Comparison of ENCODE assay signal across 8 cellular contexts in genomic region chr1:9196129-9197040, GRCh38. TPM values are rescaled to one million over a fixed set of nuclear protein-coding genes. Genes with fewer than 3 reads are reported as not detected.
DNase-seq lines count a peak whose midpoint lies in the region; ATAC-seq and TF ChIP-seq lines count a peak whose summit lies in the region.

No MANE protein-coding gene starts in this region.

- no peaks in the 10 kb centered on the region for H3K79me2 ChIP-seq in H9 (ENCODE audit: insufficient read depth, low read length)

- H2BK120ac ChIP-seq in H9 (ENCODE audit: low read depth, low read length, poor library complexity, severe bottlenecking): no peak overlapping the region

- ATAC-seq in effector memory CD8-positive, alpha-beta T cell (replicated peaks): peak; percentile 45

- peaks cover 9% of the 10 kb centered on the region for H3K23me2 ChIP-seq in H9 (ENCODE audit: insufficient read length, low read depth, low read length, poor library complexity, severe bottlenecking)

- H3K18ac ChIP-seq in H9 (ENCODE audit: insufficient read length, low read depth, low read length): no peak overlapping the region

- no peak overlapping the region for H2BK20ac ChIP-seq in H9 (ENCODE audit: low read depth, low read length, poor library complexity, severe bottlenecking)

- H3K27me3 ChIP-seq in H9 (ENCODE audit: insufficient read depth, low read length): peaks cover 40% of the 10 kb centered on the region; the same call in 1 of the 2 replicates

- TF ChIP-seq CTCF in H9 (conservative IDR thresholded peaks at IDR 0.05) (peak; percentile 81), mesothelial cell of epicardium (IDR thresholded peaks at IDR 0.05; ENCODE audit: unreplicated experiment) (peak; percentile 59)

- H4K20me1 ChIP-seq in H9 (ENCODE audit: control insufficient read depth, insufficient read depth, insufficient read length): no peaks in the 10 kb centered on the region

- no peak overlapping the region for H2BK5ac ChIP-seq in H9 (ENCODE audit: insufficient read length, low read length)

- H2AK5ac ChIP-seq in H9 (ENCODE audit: insufficient read length, low read length): no peak overlapping the region

- no peak overlapping the region for H2AFZ ChIP-seq in H9 (ENCODE audit: low read length)

- no peaks in the 10 kb centered on the region for H3K4me1 ChIP-seq in H9 (ENCODE audit: insufficient read depth, low read length)

- H3K4me1 Mint-ChIP-seq in H9 (peaks cover 13 to 33% of the 10 kb centered on the region in 2 experiments), mesothelial cell of epicardium (peaks cover 15% of the 10 kb centered on the region)
- peaks cover 9 to 14% of the 10 kb centered on the region in 2 donors for H3K4me1 Mint-ChIP-seq in effector memory CD8-positive, alpha-beta T cell (ENCODE audit: low read depth in 2 of 2)

- H3K9me3 ChIP-seq in H9 (ENCODE audit: control insufficient read depth, low read depth, low read length): no peaks in the 10 kb centered on the region

- H3K23ac ChIP-seq in H9 (ENCODE audit: insufficient read length, low read depth, low read length): no peak overlapping the region

- H3K4me3 Mint-ChIP-seq in H9 (no peak overlapping the region; a peak in 1 of 5 replicates), mesothelial cell of epicardium (no peak overlapping the region)
- no peak overlapping the region for H3K4me3 Mint-ChIP-seq in effector memory CD8-positive, alpha-beta T cell

- no peak overlapping the region for H3K27ac ChIP-seq in H9 (ENCODE audit: insufficient read length, low read depth, low read length)

- H2BK15ac ChIP-seq in H9 (ENCODE audit: low read depth, low read length): no peak overlapping the region

- H3K9me3 Mint-ChIP-seq in H9 (no peaks in the 10 kb centered on the region), mesothelial cell of epicardium (no peaks in the 10 kb centered on the region)
- H3K9me3 Mint-ChIP-seq in effector memory CD8-positive, alpha-beta T cell: no peaks in the 10 kb centered on the region

- no peak overlapping the region for H3K14ac ChIP-seq in H9 (ENCODE audit: insufficient read depth, low read length)

- H3K27ac Mint-ChIP-seq in H9 (no peak overlapping the region), mesothelial cell of epicardium (no peak overlapping the region)
- H3K27ac Mint-ChIP-seq in effector memory CD8-positive, alpha-beta T cell: no peak overlapping the region

- H3K9ac ChIP-seq in H9 (ENCODE audit: extremely low read depth, insufficient read length, low read length): no peak overlapping the region

- WGBS in H9 (ENCODE audit: extremely low coverage, insufficient read length, low lambda C conversion rate): no CpG with 5 or more reads among the region's 31 CpGs

- H3K79me1 ChIP-seq in H9 (ENCODE audit: insufficient read depth, low read depth, low read length, poor library complexity, severe bottlenecking): no peaks in the 10 kb centered on the region

- H3T11ph ChIP-seq in H9 (ENCODE audit: low read length): no peak overlapping the region

- no peak overlapping the region for H3K4me2 ChIP-seq in H9 (ENCODE audit: insufficient read depth, insufficient read length, low read length)

- H4K8ac ChIP-seq in H9 (replicated peaks; ENCODE audit: insufficient read length, low read depth, low read length): no peak overlapping the region

- no peak overlapping the region for H3K56ac ChIP-seq in H9 (ENCODE audit: insufficient read length, low read depth, low read length)

- DNase-seq in COLO829 (ENCODE audit: low spot score): peak; percentile 17
- peak; percentile 67 for DNase-seq in H9
- DNase-seq in NCI-H2227 treated with DMSO at 0.1 percent for 48 hours (lab: John Stamatoyannopoulos, UW): peak; percentile 49
- DNase-seq in activated CD4-positive, alpha-beta T cell treated with anti-CD3 and anti-CD28 coated beads, Interleukin-2, amount 50 U/mL, for 4 hours: peak; percentile 46 to 55
- peak; percentile 31 to 48 (median 42) for DNase-seq in effector memory CD8-positive, alpha-beta T cell
- peak in 1 of 2 experiments; percentile 71 for DNase-seq in mesothelial cell of epicardium (ENCODE audit: low spot score in 2 of 2, unreplicated experiment in 2 of 2)
- peak; percentile 17 to 26 for DNase-seq in stimulated activated CD8-positive, alpha-beta memory T cell treated with anti-CD3 and anti-CD28 coated beads, Interleukin-2, amount 100 ng/mL, for 1 hour (ENCODE audit: low read depth in 2 of 2)
- no peak for DNase-seq in NCI-H2107 treated with DMSO at 0.1 percent for 48 hours (lab: John Stamatoyannopoulos, UW; ENCODE audit: unreplicated experiment)

- H3K27me3 Mint-ChIP-seq in H9 (ENCODE audit: low read depth) (peaks cover 55% of the 10 kb centered on the region), mesothelial cell of epicardium (ENCODE audit: low read depth) (peaks cover 60% of the 10 kb centered on the region)
- H3K27me3 Mint-ChIP-seq in effector memory CD8-positive, alpha-beta T cell: peaks cover 69 to 85% of the 10 kb centered on the region in 2 donors

- no peak overlapping the region for H4K5ac ChIP-seq in H9 (ENCODE audit: insufficient read length, low read depth, low read length)

- no peak overlapping the region for H2BK12ac ChIP-seq in H9 (ENCODE audit: insufficient read length, low read depth, low read length)

- no peak overlapping the region for H3K4ac ChIP-seq in H9 (ENCODE audit: low read depth, low read length)

- H4K91ac ChIP-seq in H9 (ENCODE audit: insufficient read length, low read depth, low read length): no peak overlapping the region

- no peaks in the 10 kb centered on the region for H3K36me3 Mint-ChIP-seq in H9 (ENCODE audit: insufficient read depth in 1 of 3, low read depth in 3 of 3)
- H3K36me3 Mint-ChIP-seq in effector memory CD8-positive, alpha-beta T cell (ENCODE audit: insufficient read depth): no peaks in the 10 kb centered on the region
- H3K36me3 Mint-ChIP-seq in mesothelial cell of epicardium: no peaks in the 10 kb centered on the region

RNA-seq across cellular contexts. Expression of gene H6PD, which starts 38.2 kb away (rescaled TPM):
- total RNA-seq in H9 (2021): 7.6 and 7.9 TPM in 2 replicates
- 71.2 to 74.6 TPM (median 73.1 TPM) in 3 replicates for total RNA-seq in mesothelial cell of epicardium
